ENCODE assay signal across 18 cellular contexts in the genomic region with DNA sequence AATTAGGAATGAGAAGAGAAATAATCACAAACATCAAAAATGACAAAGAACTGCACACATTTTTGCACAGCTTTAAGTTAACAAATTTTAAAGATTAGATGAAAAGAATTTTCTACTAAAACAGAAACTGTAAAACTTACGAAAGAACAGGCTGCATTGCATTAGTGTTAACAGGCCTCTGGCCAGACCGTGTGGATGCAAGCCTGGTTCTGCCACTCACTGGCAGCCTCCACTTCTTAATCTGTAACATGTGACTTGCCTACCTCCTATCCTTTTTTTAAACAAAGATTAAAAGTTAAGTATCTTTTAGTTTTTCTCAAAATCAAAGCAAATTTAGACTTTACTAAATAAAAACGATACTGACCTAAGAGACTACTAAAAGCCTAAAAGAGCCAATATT. TPM values are rescaled to one million over a fixed set of nuclear protein-coding genes. Genes with fewer than 3 reads are reported as not detected.
A peak's percentile ranks its signal among the peaks of the same experiment; 100 is the strongest.
DNase-seq lines count a peak whose midpoint lies in the region; ATAC-seq, FAIRE-seq and TF ChIP-seq lines count a peak whose summit lies in the region.
"Had no signal": no experiment of that assay in that cellular context is flagged by ENCODE, and none has a peak within 500 bp of the region (broad histone marks: within the 10 kb centered on the region; RNA-seq: fewer than 3 reads in every experiment).

No MANE protein-coding gene starts in this region.

- DNase-seq in GM03348 (ENCODE audit: low spot score) (peak; percentile 71), SK-N-MC (ENCODE audit: low read depth, low spot score) (no peak), fibroblast of villous mesenchyme (ENCODE audit: low read depth) (peak; percentile 61), pancreas (no peak), DMS79 (lab: John Stamatoyannopoulos, UW) (no peak), cortex of kidney (lab: John Stamatoyannopoulos, UW) (no peak)
- no peak for DNase-seq in activated naive CD4-positive, alpha-beta T cell treated with anti-CD3 and anti-CD28 coated beads, Interleukin-2, amount 50 U/mL, for 72 hours (ENCODE audit: low spot score in 2 of 2)
- DNase-seq: activated CD4-positive, alpha-beta T cell treated with anti-CD3 and anti-CD28 coated beads for 4 hours; activated naive CD4-positive, alpha-beta T cell treated with Interleukin-2 at 50 U/mL for 16 hours; DND-41; dorsolateral prefrontal cortex; foreskin keratinocyte; NCI-H1048; thyroid gland had no signal

- peak in 3 of 4 donors; percentile 61 to 77 (median 63) for ATAC-seq in pancreas
- ATAC-seq in activated naive CD4-positive, alpha-beta T cell treated with anti-CD3 and anti-CD28 coated beads, Interleukin-2, amount 50 U/mL, for 72 hours = no peak
- no peak for ATAC-seq in HG02798 (IDR thresholded peaks at IDR 0.05; ENCODE audit: poor library complexity, unreplicated experiment)
- ATAC-seq: body of pancreas; foreskin keratinocyte; stimulated activated effector memory CD8-positive, alpha-beta T cell treated with anti-CD3 and anti-CD28 coated beads, Interleukin-12 subunit alpha, Interleukin-12 subunit beta, amount 100 ng/mL, for 72 hours had no signal

- H3K36me3 ChIP-seq in SK-N-MC (ENCODE audit: insufficient read depth, low read length) (peaks cover 14% of the 10 kb centered on the region), pancreas (no peaks in the 10 kb centered on the region)
- H3K36me3 ChIP-seq: thyroid gland had no signal

- H3K36me3 Mint-ChIP-seq in activated naive CD4-positive, alpha-beta T cell treated with anti-CD3 and anti-CD28 coated beads, Interleukin-2, amount 50 U/mL, for 72 hours = no peaks in the 10 kb centered on the region

- no peak overlapping the region for H3K27ac Mint-ChIP-seq in activated naive CD4-positive, alpha-beta T cell treated with anti-CD3 and anti-CD28 coated beads, Interleukin-2, amount 50 U/mL, for 72 hours
- H3K27ac Mint-ChIP-seq: stimulated activated effector memory CD8-positive, alpha-beta T cell treated with anti-CD3 and anti-CD28 coated beads, Interleukin-12 subunit alpha, Interleukin-12 subunit beta, amount 100 ng/mL, for 72 hours had no signal

- no peak for FAIRE-seq in pancreas (lab: Jason Lieb, UNC)
- FAIRE-seq: H54 had no signal

- 32 to 41% methylated on average over 3 of the region's 3 CpGs for WGBS in pancreas, 2 donors

- H3K9me3 ChIP-seq in SK-N-MC (ENCODE audit: low read depth, low read length) = no peaks in the 10 kb centered on the region
- no peaks in the 10 kb centered on the region for H3K9me3 ChIP-seq in pancreas
- H3K9me3 ChIP-seq: body of pancreas, thyroid gland had no signal

- H3K4me3 ChIP-seq in SK-N-MC (no peak overlapping the region), fibroblast of villous mesenchyme (ENCODE audit: low read depth, low read length) (no peak overlapping the region), pancreas (no peak overlapping the region)
- H3K4me3 ChIP-seq: body of pancreas, dorsolateral prefrontal cortex, thyroid gland had no signal

- no peaks in the 10 kb centered on the region for H3K27me3 ChIP-seq in pancreas
- H3K27me3 ChIP-seq: body of pancreas, dorsolateral prefrontal cortex, foreskin keratinocyte, thyroid gland had no signal

- intact Hi-C loops in pancreas (cut with DNase I) = no loop called here

- H3K4me1 ChIP-seq in pancreas = peaks cover 4 to 29% (median 20%) of the 10 kb centered on the region in 3 donors

- no peaks in the 10 kb centered on the region for H3K9me3 Mint-ChIP-seq in activated naive CD4-positive, alpha-beta T cell treated with anti-CD3 and anti-CD28 coated beads, Interleukin-2, amount 50 U/mL, for 72 hours
- H3K9me3 Mint-ChIP-seq: stimulated activated effector memory CD8-positive, alpha-beta T cell treated with anti-CD3 and anti-CD28 coated beads, Interleukin-12 subunit alpha, Interleukin-12 subunit beta, amount 100 ng/mL, for 72 hours had no signal

- TF ChIP-seq CTCF in fibroblast of villous mesenchyme (IDR thresholded peaks at IDR 0.05; ENCODE audit: insufficient read depth, low read depth, low read length) (no peak), pancreas (IDR thresholded peaks at IDR 0.05) (no peak)

- H3K27ac ChIP-seq in SK-N-MC (0 out of 2 replicates have a peak overlapping the region, but pooled peaks have one; percentile 28), pancreas (no peak overlapping the region)
- H3K27ac ChIP-seq: body of pancreas, foreskin keratinocyte, thyroid gland had no signal

- no peak overlapping the region for H3K9ac ChIP-seq in SK-N-MC (ENCODE audit: insufficient read length)

RNA-seq across cellular contexts. Expression of gene CREBBP, which starts 37.5 kb away (rescaled TPM):
- total RNA-seq in fibroblast of villous mesenchyme (27.4 and 32.0 TPM in 2 replicates), pancreas (10 to 100 TPM; 23.7 to 49.4 (median 31.4) TPM)
- 10 to 100 TPM; 14.4 to 31.7 TPM for polyA plus RNA-seq in pancreas
- total RNA-seq in activated naive CD4-positive, alpha-beta T cell treated with anti-CD3 and anti-CD28 coated beads, Interleukin-2, amount 50 U/mL, for 72 hours = 10 to 100 TPM; 39.9 to 50.0 TPM

Comparison
In these comparisons a context has a peak if more than half of its experiments do, and no peak if none do; other contexts are left out.
1. DNase-seq: peak in GM03348 (single experiment) and fibroblast of villous mesenchyme (single experiment); none in SK-N-MC (single experiment), pancreas (0 of 6), activated naive CD4-positive, alpha-beta T cell treated with anti-CD3 and anti-CD28 coated beads, Interleukin-2, amount 50 U/mL, for 72 hours (0 of 2), DMS79 (single experiment) and cortex of kidney (single experiment).
2. ATAC-seq: peak in pancreas (3 of 4); none in activated naive CD4-positive, alpha-beta T cell treated with anti-CD3 and anti-CD28 coated beads, Interleukin-2, amount 50 U/mL, for 72 hours (0 of 2) and HG02798 (single experiment).